ENCODE assay signal across 29 cellular contexts in genomic region chr4:94722270-94722669, GRCh38. TPM values are rescaled to one million over a fixed set of nuclear protein-coding genes. Genes with fewer than 3 reads are reported as not detected.
"Had no signal": no experiment of that assay in that cellular context is flagged by ENCODE, and none has a peak within 500 bp of the region (broad histone marks: within the 10 kb centered on the region; RNA-seq: fewer than 3 reads in every experiment).

No MANE protein-coding gene starts in this region.

- H3K4me3 ChIP-seq: breast epithelium, gastroesophageal sphincter, hepatocyte, right atrium auricular region, smooth muscle cell, tibial artery had no signal

- H2AFZ ChIP-seq: hepatocyte, parathyroid adenoma had no signal

- H3K27ac Mint-ChIP-seq: activated CD4-positive, alpha-beta memory T cell treated with anti-CD3 and anti-CD28 coated beads, Interleukin-2, amount 10 ng/mL, durations not matched to agents 7 days and 5 days; activated CD4-positive, alpha-beta T cell treated with anti-CD3 and anti-CD28 coated beads, Interleukin-2, amount 10 ng/mL, durations not matched to agents 7 days and 5 days; activated naive CD4-positive, alpha-beta T cell treated with anti-CD3 and anti-CD28 coated beads, Interleukin-2, amount 10 ng/mL, durations not matched to agents 7 days and 5 days; activated naive CD8-positive, alpha-beta T cell treated with anti-CD3 and anti-CD28 coated beads, Interleukin-2, amount 10 ng/mL, durations not matched to agents 7 days and 5 days; activated T-cell treated with anti-CD3 and anti-CD28 coated beads, Interleukin-2, amount 50 U/mL, for 24 hours; mesothelial cell of epicardium; nephron progenitor cell; stimulated activated memory B cell treated with anti-CD40 and anti-IgM and Interleukin-4, amounts not matched to agents 10 μg/mL and 1 μg/mL and 100 μg/mL, for 72 hours; stimulated activated naive CD8-positive, alpha-beta T cell treated with anti-CD3 and anti-CD28 coated beads, Interleukin-15, amount 100 ng/mL, for 72 hours had no signal

- H3K9ac ChIP-seq: parathyroid adenoma had no signal

- H3K27me3 Mint-ChIP-seq: activated T-cell treated with anti-CD3 and anti-CD28 coated beads, Interleukin-2, amount 50 U/mL, for 24 hours; stimulated activated naive CD8-positive, alpha-beta T cell treated with anti-CD3 and anti-CD28 coated beads, Interleukin-15, amount 100 ng/mL, for 72 hours had no signal

- H3K4me3 Mint-ChIP-seq: activated CD4-positive, alpha-beta memory T cell treated with anti-CD3 and anti-CD28 coated beads, Interleukin-2, amount 10 ng/mL, durations not matched to agents 7 days and 5 days; activated CD4-positive, alpha-beta T cell treated with anti-CD3 and anti-CD28 coated beads, Interleukin-2, amount 10 ng/mL, durations not matched to agents 7 days and 5 days; activated naive CD4-positive, alpha-beta T cell treated with anti-CD3 and anti-CD28 coated beads, Interleukin-2, amount 10 ng/mL, durations not matched to agents 7 days and 5 days; activated naive CD8-positive, alpha-beta T cell treated with anti-CD3 and anti-CD28 coated beads, Interleukin-2, amount 10 ng/mL, durations not matched to agents 7 days and 5 days; activated T-cell treated with anti-CD3 and anti-CD28 coated beads, Interleukin-2, amount 50 U/mL, for 24 hours; mesothelial cell of epicardium; naive B cell; nephron progenitor cell; stimulated activated memory B cell treated with anti-CD40 and anti-IgM and Interleukin-4, amounts not matched to agents 10 μg/mL and 1 μg/mL and 100 μg/mL, for 72 hours; stimulated activated naive CD8-positive, alpha-beta T cell treated with anti-CD3 and anti-CD28 coated beads, Interleukin-15, amount 100 ng/mL, for 72 hours had no signal

- H3K27me3 ChIP-seq: breast epithelium, gastroesophageal sphincter, hepatocyte, right atrium auricular region, tibial artery had no signal

- H3K36me3 ChIP-seq: breast epithelium, gastroesophageal sphincter, right atrium auricular region, tibial artery, WERI-Rb-1 had no signal

- H3K36me3 Mint-ChIP-seq: activated naive CD4-positive, alpha-beta T cell treated with anti-CD3 and anti-CD28 coated beads, Interleukin-2, amount 10 ng/mL, durations not matched to agents 7 days and 5 days; activated naive CD8-positive, alpha-beta T cell treated with anti-CD3 and anti-CD28 coated beads, Interleukin-2, amount 10 ng/mL, durations not matched to agents 7 days and 5 days; mesothelial cell of epicardium; naive B cell; stimulated activated memory B cell treated with anti-CD40 and anti-IgM and Interleukin-4, amounts not matched to agents 10 μg/mL and 1 μg/mL and 100 μg/mL, for 72 hours had no signal

- H3K4me1 ChIP-seq: breast epithelium, gastroesophageal sphincter, parathyroid adenoma, right atrium auricular region, tibial artery had no signal

- H3K79me2 ChIP-seq: hepatocyte, parathyroid adenoma had no signal

- DNase-seq: activated CD4-positive, alpha-beta memory T cell treated with anti-CD3 and anti-CD28 coated beads, Interleukin-2, amount 10 ng/mL, durations not matched to agents 7 days and 5 days; activated CD4-positive, alpha-beta T cell treated with anti-CD3 and anti-CD28 coated beads for 1 hour; activated CD4-positive, alpha-beta T cell treated with anti-CD3 and anti-CD28 coated beads, Interleukin-2, amount 10 ng/mL, durations not matched to agents 7 days and 5 days; activated CD8-positive, alpha-beta memory T cell treated with anti-CD3 and anti-CD28 coated beads, Interleukin-2, amount 50 U/mL, for 48 hours; activated naive CD4-positive, alpha-beta T cell treated with anti-CD3 and anti-CD28 coated beads, Interleukin-2, amount 10 ng/mL, durations not matched to agents 7 days and 5 days; activated naive CD8-positive, alpha-beta T cell treated with anti-CD3 and anti-CD28 coated beads, Interleukin-2, amount 10 ng/mL, durations not matched to agents 7 days and 5 days; activated T-cell treated with anti-CD3 and anti-CD28 coated beads, Interleukin-2, amount 50 U/mL, for 24 hours; amniotic stem cell; central memory CD4-positive, alpha-beta T cell; left cardiac atrium; left ventricle myocardium superior; nephron progenitor cell; nucleus accumbens; stimulated activated CD4-positive, alpha-beta T cell treated with anti-CD3 and anti-CD28 coated beads, Interleukin-1b, Interleukin-23, amount 100 ng/mL, for 48 hours; stimulated activated CD4-positive, alpha-beta T cell treated with anti-CD3 and anti-CD28 coated beads, Interleukin-4, amount 100 ng/mL, for 4 hours; stimulated activated CD8-positive, alpha-beta memory T cell treated with anti-CD3 and anti-CD28 coated beads, Interleukin-4, amount 100 ng/mL, for 48 hours; stimulated activated naive CD8-positive, alpha-beta T cell treated with anti-CD3 and anti-CD28 coated beads, Interleukin-15, amount 100 ng/mL, for 72 hours; T-helper 9 cell; tibial artery; WERI-Rb-1 had no signal

- H3K4me2 ChIP-seq: hepatocyte, smooth muscle cell had no signal

- H3K9me3 Mint-ChIP-seq: activated CD4-positive, alpha-beta memory T cell treated with anti-CD3 and anti-CD28 coated beads, Interleukin-2, amount 10 ng/mL, durations not matched to agents 7 days and 5 days; activated CD4-positive, alpha-beta T cell treated with anti-CD3 and anti-CD28 coated beads, Interleukin-2, amount 10 ng/mL, durations not matched to agents 7 days and 5 days; activated naive CD4-positive, alpha-beta T cell treated with anti-CD3 and anti-CD28 coated beads, Interleukin-2, amount 10 ng/mL, durations not matched to agents 7 days and 5 days; activated naive CD8-positive, alpha-beta T cell treated with anti-CD3 and anti-CD28 coated beads, Interleukin-2, amount 10 ng/mL, durations not matched to agents 7 days and 5 days; activated T-cell treated with anti-CD3 and anti-CD28 coated beads, Interleukin-2, amount 50 U/mL, for 24 hours; stimulated activated memory B cell treated with anti-CD40 and anti-IgM and Interleukin-4, amounts not matched to agents 10 μg/mL and 1 μg/mL and 100 μg/mL, for 72 hours; stimulated activated naive CD8-positive, alpha-beta T cell treated with anti-CD3 and anti-CD28 coated beads, Interleukin-15, amount 100 ng/mL, for 72 hours had no signal

- H3K27ac ChIP-seq: breast epithelium, gastroesophageal sphincter, hepatocyte, parathyroid adenoma, right atrium auricular region, tibial artery, WERI-Rb-1 had no signal

- ATAC-seq: gastroesophageal sphincter; left cardiac atrium; left ventricle myocardium superior; stimulated activated memory B cell treated with anti-CD40 and anti-IgM and Interleukin-4, amounts not matched to agents 10 μg/mL and 1 μg/mL and 100 μg/mL, for 72 hours; stimulated activated naive CD8-positive, alpha-beta T cell treated with anti-CD3 and anti-CD28 coated beads, Interleukin-15, amount 100 ng/mL, for 72 hours had no signal

- H3K4me1 Mint-ChIP-seq: activated CD4-positive, alpha-beta memory T cell treated with anti-CD3 and anti-CD28 coated beads, Interleukin-2, amount 10 ng/mL, durations not matched to agents 7 days and 5 days; activated CD4-positive, alpha-beta T cell treated with anti-CD3 and anti-CD28 coated beads, Interleukin-2, amount 10 ng/mL, durations not matched to agents 7 days and 5 days; activated naive CD4-positive, alpha-beta T cell treated with anti-CD3 and anti-CD28 coated beads, Interleukin-2, amount 10 ng/mL, durations not matched to agents 7 days and 5 days; activated naive CD8-positive, alpha-beta T cell treated with anti-CD3 and anti-CD28 coated beads, Interleukin-2, amount 10 ng/mL, durations not matched to agents 7 days and 5 days; mesothelial cell of epicardium; stimulated activated memory B cell treated with anti-CD40 and anti-IgM and Interleukin-4, amounts not matched to agents 10 μg/mL and 1 μg/mL and 100 μg/mL, for 72 hours; stimulated activated naive CD8-positive, alpha-beta T cell treated with anti-CD3 and anti-CD28 coated beads, Interleukin-15, amount 100 ng/mL, for 72 hours had no signal

- H3K9me3 ChIP-seq: breast epithelium, gastroesophageal sphincter, tibial artery had no signal

RNA-seq across cellular contexts. Expression of gene BMPR1B, which starts 35.5 kb away (rescaled TPM):
- total RNA-seq: activated CD4-positive, alpha-beta memory T cell treated with anti-CD3 and anti-CD28 coated beads, Interleukin-2, amount 10 ng/mL, durations not matched to agents 7 days and 5 days; activated CD4-positive, alpha-beta T cell treated with anti-CD3 and anti-CD28 coated beads, Interleukin-2, amount 10 ng/mL, durations not matched to agents 7 days and 5 days; activated naive CD8-positive, alpha-beta T cell treated with anti-CD3 and anti-CD28 coated beads, Interleukin-2, amount 10 ng/mL, durations not matched to agents 7 days and 5 days had no signal
